Comparison of ENCODE assay signal across 20 cellular contexts in the genomic region with DNA sequence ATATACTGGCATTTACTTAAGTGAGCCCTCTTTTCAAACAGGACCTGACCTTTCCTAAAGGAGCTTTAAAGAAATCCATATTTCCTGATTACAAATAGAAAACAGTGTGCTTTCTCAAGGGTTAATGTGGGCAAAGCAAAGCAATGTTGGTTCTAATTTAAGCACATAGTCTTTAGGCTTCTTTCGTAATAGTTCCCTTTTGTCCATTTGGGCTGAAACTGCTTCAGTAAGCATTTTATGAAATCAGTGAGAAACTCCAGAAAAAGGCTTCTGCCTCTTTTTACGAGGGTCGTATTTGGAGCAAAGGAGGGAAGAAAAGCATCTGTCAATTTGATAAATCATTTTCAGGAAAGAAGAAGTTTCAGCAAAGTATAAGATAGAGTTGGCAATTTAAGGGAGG.
DNase-seq lines count a peak whose midpoint lies in the region; ATAC-seq, FAIRE-seq and TF ChIP-seq lines count a peak whose summit lies in the region.
"Had no signal": no experiment of that assay in that cellular context is flagged by ENCODE, and none has a peak within 500 bp of the region (broad histone marks: within the 10 kb centered on the region; RNA-seq: fewer than 3 reads in every experiment).

No MANE protein-coding gene starts in this region.

- H3K27ac ChIP-seq in A549 (no peak overlapping the region), MM.1S (ENCODE audit: low read length) (no peak overlapping the region), uterus (no peak overlapping the region)

- CTCF ChIA-PET in A549 (lab: Yijun Ruan, JAX), result no interaction called here

- POLR2A ChIA-PET in A549 (lab: Yijun Ruan, JAX), result no interaction called here

- H3K9me2 ChIP-seq in MM.1S (replicated peaks; ENCODE audit: insufficient read depth, low read length), result no peaks in the 10 kb centered on the region

- no peak for TF ChIP-seq RAD21 in A549 (conservative IDR thresholded peaks at IDR 0.05 in 1 of 2, IDR thresholded peaks at IDR 0.05 in 1 of 2)

- no peaks in the 10 kb centered on the region for H3K9me3 ChIP-seq in A549
- H3K9me3 ChIP-seq in MM.1S (replicated peaks; ENCODE audit: insufficient read depth, low read length), result no peaks in the 10 kb centered on the region
- H3K9me3 ChIP-seq in uterus, result no peaks in the 10 kb centered on the region
- H3K9me3 ChIP-seq: Caco-2, MG63 had no signal

- no peak for DNase-seq in A549 (ENCODE audit: low read depth in 1 of 2, low spot score in 1 of 2)
- peak; percentile 30 for DNase-seq in MM.1S
- peak; percentile 65 for DNase-seq in NOMO-1 treated with dmso at 0.1 percent for 144 hours (lab: John Stamatoyannopoulos, UW; ENCODE audit: unreplicated experiment)
- peak; percentile 30 for DNase-seq in fibroblast of villous mesenchyme (ENCODE audit: low read depth)
- no peak for DNase-seq in kidney tubule cell (ENCODE audit: low spot score)
- DNase-seq in uterus, result no peak
- no peak for DNase-seq in 8988T
- DNase-seq: Caco-2; CD4-positive, CD25-positive, alpha-beta regulatory T cell; DMS153; GOT3; MG63; NCI-H1417 treated with DMSO at 0.1 percent for 48 hours; NCI-H1930; NCI-H446; NCI-H774; SHP77 had no signal

- TF ChIP-seq EP300 in A549 (IDR thresholded peaks at IDR 0.05), result no peak

- no peaks in the 10 kb centered on the region for H4K20me1 ChIP-seq in MM.1S (ENCODE audit: insufficient read depth, low read length)

- FAIRE-seq in A549 (lab: Jason Lieb, UNC), result no peak
- FAIRE-seq: A204.1, GM12892 had no signal

- H3K36me3 ChIP-seq in MM.1S (replicated peaks; ENCODE audit: insufficient read depth, low read length) (no peaks in the 10 kb centered on the region), uterus (no peaks in the 10 kb centered on the region)
- H3K36me3 ChIP-seq: MG63 had no signal

- no peak overlapping the region for H2AFZ ChIP-seq in MM.1S (ENCODE audit: low read length)

- TF ChIP-seq POLR2A in A549 (IDR thresholded peaks at IDR 0.05; ENCODE audit: low read length) (no peak), uterus (IDR thresholded peaks at IDR 0.05) (no peak)

- H3K27me3 ChIP-seq in MM.1S (replicated peaks; ENCODE audit: insufficient read depth, low read length) (no peaks in the 10 kb centered on the region), uterus (no peaks in the 10 kb centered on the region)
- H3K27me3 ChIP-seq: MG63 had no signal

- H3F3A ChIP-seq in MM.1S (ENCODE audit: insufficient read depth, low read length), result no peaks in the 10 kb centered on the region

- no peak overlapping the region for H3K4me2 ChIP-seq in A549
- 0 out of 2 replicates have a peak overlapping the region, but pooled peaks have one; percentile 11 for H3K4me2 ChIP-seq in MM.1S (ENCODE audit: low read depth, low read length)

- no peaks in the 10 kb centered on the region for H3K79me2 ChIP-seq in MM.1S (ENCODE audit: low read length)

- no peaks in the 10 kb centered on the region for H3K4me1 ChIP-seq in A549
- 0 out of 2 replicates have a peak, but pooled peaks cover 4% of the 10 kb centered on the region for H3K4me1 ChIP-seq in MM.1S (ENCODE audit: low read length)
- H3K4me1 ChIP-seq in uterus, result no peaks in the 10 kb centered on the region

- H3K4me3 ChIP-seq in A549, result no peak overlapping the region
- no peak overlapping the region for H3K4me3 ChIP-seq in MM.1S (ENCODE audit: low read length)
- H3K4me3 ChIP-seq in fibroblast of villous mesenchyme (ENCODE audit: low read depth, low read length), result no peak overlapping the region
- no peak overlapping the region for H3K4me3 ChIP-seq in uterus
- H3K4me3 ChIP-seq: MG63 had no signal

- no peak overlapping the region for H3K9ac ChIP-seq in MM.1S (ENCODE audit: low read length)

- 59% methylated on average over 3 of the region's 3 CpGs for WGBS in A549 (ENCODE audit: missing lambda C conversion rate)

- TF ChIP-seq CTCF in A549 (IDR thresholded peaks at IDR 0.05) (no peak), MM.1S (IDR thresholded peaks at IDR 0.05; ENCODE audit: low read length) (no peak), fibroblast of villous mesenchyme (IDR thresholded peaks at IDR 0.05; ENCODE audit: insufficient read depth, low read depth, low read length) (no peak), uterus (IDR thresholded peaks at IDR 0.05) (no peak)

- ATAC-seq in A549, result no peak
- no peak for ATAC-seq in HG03135 (IDR thresholded peaks at IDR 0.05; ENCODE audit: unreplicated experiment)

- intact Hi-C loops in uterus (cut with DNase I; ENCODE audit: low total_unique reads), result no loop called here

TF ChIP-seq in A549, 52 proteins besides CTCF, POLR2A, EP300 and RAD21:
- TF ChIP-seq MAFK (IDR thresholded peaks at IDR 0.05; ENCODE audit: partially characterized antibody) (peak; percentile 87), KDM1A (IDR thresholded peaks at IDR 0.05; ENCODE audit: low read depth) (no peak)

Comparison
In these comparisons a context has a peak if more than half of its experiments do, and no peak if none do; other contexts are left out.
1. DNase-seq: peak in MM.1S (single experiment), NOMO-1 treated with dmso at 0.1 percent for 144 hours (single experiment) and fibroblast of villous mesenchyme (single experiment); none in A549 (0 of 2), kidney tubule cell (single experiment), uterus (0 of 2) and 8988T (single experiment).